1 cellular context compared by ENCODE assay signal in the genomic region with DNA sequence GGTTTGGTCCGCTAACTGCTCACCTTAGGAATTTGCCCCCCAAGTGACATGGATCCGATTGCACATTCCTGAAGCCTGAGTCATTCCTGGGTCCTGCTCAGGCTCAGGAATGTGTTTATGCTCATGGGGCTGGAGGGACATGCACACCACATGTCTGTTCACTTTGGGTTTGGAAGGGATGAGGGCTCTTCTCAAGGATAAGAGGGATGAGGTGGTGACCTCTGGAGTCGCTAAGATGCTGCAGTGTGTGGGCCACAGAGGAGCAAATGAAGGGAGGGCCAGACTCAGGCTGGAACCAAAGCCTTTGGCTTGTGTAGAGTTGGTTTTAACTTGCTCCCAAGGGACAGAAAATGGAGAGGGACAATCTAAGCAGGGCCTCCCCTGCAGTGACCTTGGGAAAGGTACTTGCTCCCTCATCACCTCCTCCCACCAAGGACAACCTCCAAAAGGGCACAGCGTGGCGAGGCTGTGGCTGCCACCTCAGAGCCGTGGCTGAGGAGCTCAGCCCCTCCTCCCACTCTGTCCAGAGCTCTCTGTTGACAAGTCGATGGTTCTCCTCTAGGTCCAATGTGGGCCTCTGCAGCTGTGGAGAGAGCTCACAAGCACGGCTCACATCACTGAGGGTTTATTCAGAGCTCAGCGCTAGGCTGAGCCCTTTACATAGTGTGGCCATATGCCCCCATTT.
TF ChIP-seq lines count a peak whose summit lies in the region.

No MANE protein-coding gene starts in this region.

TF ChIP-seq in HepG2, 621 proteins besides CTCF, POLR2A, EP300 and RAD21 (continued from another document and continues in another):
- no peak for TF ChIP-seq CREB1 (IDR thresholded peaks at IDR 0.05)
- TF ChIP-seq CREB1 (CRISPR knock-in tag; IDR thresholded peaks at IDR 0.05) = no peak
- no peak for TF ChIP-seq SYNCRIP (IDR thresholded peaks at IDR 0.05; ENCODE audit: insufficient read depth, low read depth, low read length)
- TF ChIP-seq, protein P1, sequence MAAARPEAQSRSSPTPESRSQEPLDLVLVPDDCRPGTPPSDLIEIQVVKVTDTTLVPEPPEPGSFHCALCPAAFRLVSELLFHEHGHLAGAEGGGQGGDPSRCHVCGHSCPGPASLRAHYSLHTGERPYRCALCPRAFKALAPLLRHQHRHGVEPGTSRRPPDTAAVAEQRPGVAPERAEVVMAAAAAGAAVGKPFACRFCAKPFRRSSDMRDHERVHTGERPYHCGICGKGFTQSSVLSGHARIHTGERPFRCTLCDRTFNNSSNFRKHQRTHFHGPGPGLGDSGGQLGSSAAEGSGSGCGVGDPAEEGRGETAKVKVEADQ (CRISPR knock-in tag; IDR thresholded peaks at IDR 0.05; ENCODE audit: borderline replicate concordance) = no peak
- TF ChIP-seq SRF (IDR thresholded peaks at IDR 0.05; ENCODE audit: low read depth, low read length) = no peak
- TF ChIP-seq, protein P2, sequence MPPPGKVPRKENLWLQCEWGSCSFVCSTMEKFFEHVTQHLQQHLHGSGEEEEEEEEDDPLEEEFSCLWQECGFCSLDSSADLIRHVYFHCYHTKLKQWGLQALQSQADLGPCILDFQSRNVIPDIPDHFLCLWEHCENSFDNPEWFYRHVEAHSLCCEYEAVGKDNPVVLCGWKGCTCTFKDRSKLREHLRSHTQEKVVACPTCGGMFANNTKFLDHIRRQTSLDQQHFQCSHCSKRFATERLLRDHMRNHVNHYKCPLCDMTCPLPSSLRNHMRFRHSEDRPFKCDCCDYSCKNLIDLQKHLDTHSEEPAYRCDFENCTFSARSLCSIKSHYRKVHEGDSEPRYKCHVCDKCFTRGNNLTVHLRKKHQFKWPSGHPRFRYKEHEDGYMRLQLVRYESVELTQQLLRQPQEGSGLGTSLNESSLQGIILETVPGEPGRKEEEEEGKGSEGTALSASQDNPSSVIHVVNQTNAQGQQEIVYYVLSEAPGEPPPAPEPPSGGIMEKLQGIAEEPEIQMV (CRISPR knock-in tag; IDR thresholded peaks at IDR 0.05; ENCODE audit: low read depth) = peak; percentile 83
- peak; percentile 58; the same call in 1 of the 2 replicates for TF ChIP-seq NR2C2 (CRISPR knock-in tag; IDR thresholded peaks at IDR 0.05; ENCODE audit: borderline replicate concordance)
- TF ChIP-seq ZNF543 (CRISPR knock-in tag; IDR thresholded peaks at IDR 0.05) = peak; percentile 32; the same call in 1 of the 2 replicates
- TF ChIP-seq, protein P3, sequence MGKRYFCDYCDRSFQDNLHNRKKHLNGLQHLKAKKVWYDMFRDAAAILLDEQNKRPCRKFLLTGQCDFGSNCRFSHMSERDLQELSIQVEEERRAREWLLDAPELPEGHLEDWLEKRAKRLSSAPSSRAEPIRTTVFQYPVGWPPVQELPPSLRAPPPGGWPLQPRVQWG (CRISPR knock-in tag; IDR thresholded peaks at IDR 0.05; ENCODE audit: borderline replicate concordance, low read depth) = no peak
- TF ChIP-seq, protein P4, sequence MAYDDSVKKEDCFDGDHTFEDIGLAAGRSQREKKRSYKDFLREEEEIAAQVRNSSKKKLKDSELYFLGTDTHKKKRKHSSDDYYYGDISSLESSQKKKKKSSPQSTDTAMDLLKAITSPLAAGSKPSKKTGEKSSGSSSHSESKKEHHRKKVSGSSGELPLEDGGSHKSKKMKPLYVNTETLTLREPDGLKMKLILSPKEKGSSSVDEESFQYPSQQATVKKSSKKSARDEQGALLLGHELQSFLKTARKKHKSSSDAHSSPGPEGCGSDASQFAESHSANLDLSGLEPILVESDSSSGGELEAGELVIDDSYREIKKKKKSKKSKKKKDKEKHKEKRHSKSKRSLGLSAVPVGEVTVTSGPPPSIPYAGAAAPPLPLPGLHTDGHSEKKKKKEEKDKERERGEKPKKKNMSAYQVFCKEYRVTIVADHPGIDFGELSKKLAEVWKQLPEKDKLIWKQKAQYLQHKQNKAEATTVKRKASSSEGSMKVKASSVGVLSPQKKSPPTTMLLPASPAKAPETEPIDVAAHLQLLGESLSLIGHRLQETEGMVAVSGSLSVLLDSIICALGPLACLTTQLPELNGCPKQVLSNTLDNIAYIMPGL (CRISPR knock-in tag; IDR thresholded peaks at IDR 0.05; ENCODE audit: borderline replicate concordance in 1 of 2, low read depth in 1 of 2) = peak; percentile 10 to 66; a peak in 1 of 4 replicates
- TF ChIP-seq HNF4G (IDR thresholded peaks at IDR 0.05; ENCODE audit: borderline replicate concordance, low read depth, low read length) = peak; percentile 61; the same call in 1 of the 2 replicates
- TF ChIP-seq HNF4G (CRISPR knock-in tag; IDR thresholded peaks at IDR 0.05; ENCODE audit: borderline replicate concordance, low read depth) = 0 out of 2 replicates have a peak, but pooled peaks have one; percentile 7
- TF ChIP-seq ZNF567 (CRISPR knock-in tag; IDR thresholded peaks at IDR 0.05; ENCODE audit: borderline replicate concordance) = no peak
- TF ChIP-seq, protein P5, sequence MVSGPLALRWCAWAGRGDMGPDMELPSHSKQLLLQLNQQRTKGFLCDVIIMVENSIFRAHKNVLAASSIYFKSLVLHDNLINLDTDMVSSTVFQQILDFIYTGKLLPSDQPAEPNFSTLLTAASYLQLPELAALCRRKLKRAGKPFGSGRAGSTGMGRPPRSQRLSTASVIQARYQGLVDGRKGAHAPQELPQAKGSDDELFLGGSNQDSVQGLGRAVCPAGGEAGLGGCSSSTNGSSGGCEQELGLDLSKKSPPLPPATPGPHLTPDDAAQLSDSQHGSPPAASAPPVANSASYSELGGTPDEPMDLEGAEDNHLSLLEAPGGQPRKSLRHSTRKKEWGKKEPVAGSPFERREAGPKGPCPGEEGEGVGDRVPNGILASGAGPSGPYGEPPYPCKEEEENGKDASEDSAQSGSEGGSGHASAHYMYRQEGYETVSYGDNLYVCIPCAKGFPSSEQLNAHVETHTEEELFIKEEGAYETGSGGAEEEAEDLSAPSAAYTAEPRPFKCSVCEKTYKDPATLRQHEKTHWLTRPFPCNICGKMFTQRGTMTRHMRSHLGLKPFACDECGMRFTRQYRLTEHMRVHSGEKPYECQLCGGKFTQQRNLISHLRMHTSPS (CRISPR knock-in tag; IDR thresholded peaks at IDR 0.05; ENCODE audit: low read depth) = no peak
- peak; percentile 87; the same call in 1 of the 2 replicates for TF ChIP-seq ZNF136 (CRISPR knock-in tag; IDR thresholded peaks at IDR 0.05; ENCODE audit: low read depth)
- TF ChIP-seq, protein P6, sequence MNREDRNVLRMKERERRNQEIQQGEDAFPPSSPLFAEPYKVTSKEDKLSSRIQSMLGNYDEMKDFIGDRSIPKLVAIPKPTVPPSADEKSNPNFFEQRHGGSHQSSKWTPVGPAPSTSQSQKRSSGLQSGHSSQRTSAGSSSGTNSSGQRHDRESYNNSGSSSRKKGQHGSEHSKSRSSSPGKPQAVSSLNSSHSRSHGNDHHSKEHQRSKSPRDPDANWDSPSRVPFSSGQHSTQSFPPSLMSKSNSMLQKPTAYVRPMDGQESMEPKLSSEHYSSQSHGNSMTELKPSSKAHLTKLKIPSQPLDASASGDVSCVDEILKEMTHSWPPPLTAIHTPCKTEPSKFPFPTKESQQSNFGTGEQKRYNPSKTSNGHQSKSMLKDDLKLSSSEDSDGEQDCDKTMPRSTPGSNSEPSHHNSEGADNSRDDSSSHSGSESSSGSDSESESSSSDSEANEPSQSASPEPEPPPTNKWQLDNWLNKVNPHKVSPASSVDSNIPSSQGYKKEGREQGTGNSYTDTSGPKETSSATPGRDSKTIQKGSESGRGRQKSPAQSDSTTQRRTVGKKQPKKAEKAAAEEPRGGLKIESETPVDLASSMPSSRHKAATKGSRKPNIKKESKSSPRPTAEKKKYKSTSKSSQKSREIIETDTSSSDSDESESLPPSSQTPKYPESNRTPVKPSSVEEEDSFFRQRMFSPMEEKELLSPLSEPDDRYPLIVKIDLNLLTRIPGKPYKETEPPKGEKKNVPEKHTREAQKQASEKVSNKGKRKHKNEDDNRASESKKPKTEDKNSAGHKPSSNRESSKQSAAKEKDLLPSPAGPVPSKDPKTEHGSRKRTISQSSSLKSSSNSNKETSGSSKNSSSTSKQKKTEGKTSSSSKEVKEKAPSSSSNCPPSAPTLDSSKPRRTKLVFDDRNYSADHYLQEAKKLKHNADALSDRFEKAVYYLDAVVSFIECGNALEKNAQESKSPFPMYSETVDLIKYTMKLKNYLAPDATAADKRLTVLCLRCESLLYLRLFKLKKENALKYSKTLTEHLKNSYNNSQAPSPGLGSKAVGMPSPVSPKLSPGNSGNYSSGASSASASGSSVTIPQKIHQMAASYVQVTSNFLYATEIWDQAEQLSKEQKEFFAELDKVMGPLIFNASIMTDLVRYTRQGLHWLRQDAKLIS (CRISPR knock-in tag; IDR thresholded peaks at IDR 0.05) = peak; percentile 80; the same call in 1 of the 2 replicates
- no peak for TF ChIP-seq ZNF180 (CRISPR knock-in tag; IDR thresholded peaks at IDR 0.05; ENCODE audit: borderline replicate concordance, low read depth)
- peak; percentile 73; the same call in 1 of the 2 replicates for TF ChIP-seq HDAC2 (CRISPR knock-in tag; IDR thresholded peaks at IDR 0.05)
- TF ChIP-seq SMAD3 (CRISPR knock-in tag; IDR thresholded peaks at IDR 0.05) = no peak
- no peak for TF ChIP-seq KLF12 (CRISPR knock-in tag; IDR thresholded peaks at IDR 0.05; ENCODE audit: borderline replicate concordance)
- no peak for TF ChIP-seq PRPF4 (IDR thresholded peaks at IDR 0.05; ENCODE audit: low read depth, low read length, poor library complexity, severe bottlenecking)
- TF ChIP-seq ZNF331 (CRISPR knock-in tag; IDR thresholded peaks at IDR 0.05) = peak; percentile 69; the same call in 1 of the 2 replicates
- TF ChIP-seq ZNF850 (CRISPR knock-in tag; conservative IDR thresholded peaks at IDR 0.05) = no peak
- peak; percentile 86 for TF ChIP-seq ZSCAN21 (CRISPR knock-in tag; IDR thresholded peaks at IDR 0.05; ENCODE audit: borderline replicate concordance)
- peak; percentile 16; the same call in 1 of the 2 replicates for TF ChIP-seq ZBTB20 (CRISPR knock-in tag; IDR thresholded peaks at IDR 0.05; ENCODE audit: borderline replicate concordance, low read depth)
- TF ChIP-seq CENPX (CRISPR knock-in tag; IDR thresholded peaks at IDR 0.05) = no peak
- TF ChIP-seq HMG20B (CRISPR knock-in tag; conservative IDR thresholded peaks at IDR 0.05) = peak; percentile 75; the same call in 1 of the 2 replicates
- TF ChIP-seq SPEN (CRISPR knock-in tag; IDR thresholded peaks at IDR 0.05; ENCODE audit: low read depth) = peak; percentile 60
- TF ChIP-seq AGO1 (IDR thresholded peaks at IDR 0.05; ENCODE audit: low read depth, low read length, poor library complexity, severe bottlenecking) = no peak
- TF ChIP-seq, protein P7, sequence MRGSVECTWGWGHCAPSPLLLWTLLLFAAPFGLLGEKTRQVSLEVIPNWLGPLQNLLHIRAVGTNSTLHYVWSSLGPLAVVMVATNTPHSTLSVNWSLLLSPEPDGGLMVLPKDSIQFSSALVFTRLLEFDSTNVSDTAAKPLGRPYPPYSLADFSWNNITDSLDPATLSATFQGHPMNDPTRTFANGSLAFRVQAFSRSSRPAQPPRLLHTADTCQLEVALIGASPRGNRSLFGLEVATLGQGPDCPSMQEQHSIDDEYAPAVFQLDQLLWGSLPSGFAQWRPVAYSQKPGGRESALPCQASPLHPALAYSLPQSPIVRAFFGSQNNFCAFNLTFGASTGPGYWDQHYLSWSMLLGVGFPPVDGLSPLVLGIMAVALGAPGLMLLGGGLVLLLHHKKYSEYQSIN (CRISPR knock-in tag; IDR thresholded peaks at IDR 0.05; ENCODE audit: borderline replicate concordance) = no peak; the same call in 1 of the 2 replicates
- TF ChIP-seq, protein P8, sequence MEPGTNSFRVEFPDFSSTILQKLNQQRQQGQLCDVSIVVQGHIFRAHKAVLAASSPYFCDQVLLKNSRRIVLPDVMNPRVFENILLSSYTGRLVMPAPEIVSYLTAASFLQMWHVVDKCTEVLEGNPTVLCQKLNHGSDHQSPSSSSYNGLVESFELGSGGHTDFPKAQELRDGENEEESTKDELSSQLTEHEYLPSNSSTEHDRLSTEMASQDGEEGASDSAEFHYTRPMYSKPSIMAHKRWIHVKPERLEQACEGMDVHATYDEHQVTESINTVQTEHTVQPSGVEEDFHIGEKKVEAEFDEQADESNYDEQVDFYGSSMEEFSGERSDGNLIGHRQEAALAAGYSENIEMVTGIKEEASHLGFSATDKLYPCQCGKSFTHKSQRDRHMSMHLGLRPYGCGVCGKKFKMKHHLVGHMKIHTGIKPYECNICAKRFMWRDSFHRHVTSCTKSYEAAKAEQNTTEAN (CRISPR knock-in tag; conservative IDR thresholded peaks at IDR 0.05) = peak; percentile 12; the same call in 1 of the 2 replicates
- no peak for TF ChIP-seq RELA (CRISPR knock-in tag; IDR thresholded peaks at IDR 0.05)
- TF ChIP-seq PHB2 (IDR thresholded peaks at IDR 0.05; ENCODE audit: partially characterized antibody) = no peak
- no peak; the same call in 1 of the 2 replicates for TF ChIP-seq GLI4 (CRISPR knock-in tag; IDR thresholded peaks at IDR 0.05; ENCODE audit: borderline replicate concordance)
- TF ChIP-seq, protein P9, sequence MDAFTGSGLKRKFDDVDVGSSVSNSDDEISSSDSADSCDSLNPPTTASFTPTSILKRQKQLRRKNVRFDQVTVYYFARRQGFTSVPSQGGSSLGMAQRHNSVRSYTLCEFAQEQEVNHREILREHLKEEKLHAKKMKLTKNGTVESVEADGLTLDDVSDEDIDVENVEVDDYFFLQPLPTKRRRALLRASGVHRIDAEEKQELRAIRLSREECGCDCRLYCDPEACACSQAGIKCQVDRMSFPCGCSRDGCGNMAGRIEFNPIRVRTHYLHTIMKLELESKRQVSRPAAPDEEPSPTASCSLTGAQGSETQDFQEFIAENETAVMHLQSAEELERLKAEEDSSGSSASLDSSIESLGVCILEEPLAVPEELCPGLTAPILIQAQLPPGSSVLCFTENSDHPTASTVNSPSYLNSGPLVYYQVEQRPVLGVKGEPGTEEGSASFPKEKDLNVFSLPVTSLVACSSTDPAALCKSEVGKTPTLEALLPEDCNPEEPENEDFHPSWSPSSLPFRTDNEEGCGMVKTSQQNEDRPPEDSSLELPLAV (CRISPR knock-in tag; conservative IDR thresholded peaks at IDR 0.05; ENCODE audit: low read depth) = no peak
- TF ChIP-seq ZNF781 (CRISPR knock-in tag; IDR thresholded peaks at IDR 0.05; ENCODE audit: borderline replicate concordance, not compliant biosample characterization) = peak; percentile 61
- peak; percentile 36; the same call in 1 of the 2 replicates for TF ChIP-seq SMC3 (IDR thresholded peaks at IDR 0.05; ENCODE audit: low read length)
- no peak for TF ChIP-seq ZNF839 (CRISPR knock-in tag; IDR thresholded peaks at IDR 0.05; ENCODE audit: borderline replicate concordance)
- no peak; the same call in 1 of the 2 replicates for TF ChIP-seq ZNF446 (CRISPR knock-in tag; IDR thresholded peaks at IDR 0.05)
- TF ChIP-seq MTA3 (CRISPR knock-in tag; IDR thresholded peaks at IDR 0.05) = no peak
- peak; percentile 74; the same call in 1 of the 2 replicates for TF ChIP-seq NFKB2 (CRISPR knock-in tag; IDR thresholded peaks at IDR 0.05; ENCODE audit: borderline replicate concordance)
- TF ChIP-seq CEBPG (CRISPR knock-in tag; IDR thresholded peaks at IDR 0.05) = peak; percentile 75
- TF ChIP-seq ZNF292 (CRISPR knock-in tag; IDR thresholded peaks at IDR 0.05; ENCODE audit: borderline replicate concordance, low read depth) = peak; percentile 80
- peak; percentile 58 for TF ChIP-seq PPARG (CRISPR knock-in tag; conservative IDR thresholded peaks at IDR 0.05)
